1 cellular context compared by ENCODE assay signal in the genomic region with DNA sequence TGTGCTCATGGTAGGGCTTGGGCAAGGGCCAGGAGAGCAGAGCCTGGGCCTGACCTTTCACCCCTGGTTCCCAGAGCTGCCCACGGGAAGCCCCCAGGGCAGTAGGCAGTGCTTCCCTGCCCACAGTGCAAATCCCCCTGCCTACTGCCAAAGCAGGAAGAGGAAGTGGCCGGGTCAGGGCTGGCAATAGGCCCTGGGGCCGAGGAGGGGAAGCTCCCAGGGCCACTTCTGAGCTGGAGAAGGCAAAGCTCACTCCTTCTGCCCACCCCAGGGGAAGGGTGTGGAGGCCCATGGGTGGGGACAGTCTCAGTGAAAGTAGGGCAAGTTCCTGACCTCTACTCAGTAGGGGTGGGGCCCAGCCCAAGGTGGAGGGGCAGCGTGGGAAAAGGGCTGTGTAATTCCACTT.
A peak's percentile ranks its signal among the peaks of the same experiment; 100 is the strongest.
TF ChIP-seq lines count a peak whose summit lies in the region.

No MANE protein-coding gene starts in this region.

TF ChIP-seq in K562, 482 proteins besides CTCF, POLR2A, EP300 and RAD21:
- TF ChIP-seq ZNF197 (CRISPR knock-in tag; IDR thresholded peaks at IDR 0.05; ENCODE audit: low read depth) (no peak), NR2C1 (IDR thresholded peaks at IDR 0.05) (no peak), NR2C1 (tag; IDR thresholded peaks at IDR 0.05) (0 out of 2 replicates have a peak, but pooled peaks have one; percentile 19), SPI1 (IDR thresholded peaks at IDR 0.05; ENCODE audit: borderline replicate concordance, low read depth, low read length) (peak; percentile 81), RFX5 (IDR thresholded peaks at IDR 0.05; ENCODE audit: low read depth, low read length) (no peak)
- TF ChIP-seq, protein P1, sequence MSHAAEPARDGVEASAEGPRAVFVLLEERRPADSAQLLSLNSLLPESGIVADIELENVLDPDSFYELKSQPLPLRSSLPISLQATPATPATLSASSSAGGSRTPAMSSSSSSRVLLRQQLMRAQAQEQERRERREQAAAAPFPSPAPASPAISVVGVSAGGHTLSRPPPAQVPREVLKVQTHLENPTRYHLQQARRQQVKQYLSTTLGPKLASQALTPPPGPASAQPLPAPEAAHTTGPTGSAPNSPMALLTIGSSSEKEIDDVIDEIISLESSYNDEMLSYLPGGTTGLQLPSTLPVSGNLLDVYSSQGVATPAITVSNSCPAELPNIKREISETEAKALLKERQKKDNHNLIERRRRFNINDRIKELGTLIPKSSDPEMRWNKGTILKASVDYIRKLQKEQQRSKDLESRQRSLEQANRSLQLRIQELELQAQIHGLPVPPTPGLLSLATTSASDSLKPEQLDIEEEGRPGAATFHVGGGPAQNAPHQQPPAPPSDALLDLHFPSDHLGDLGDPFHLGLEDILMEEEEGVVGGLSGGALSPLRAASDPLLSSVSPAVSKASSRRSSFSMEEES (CRISPR knock-in tag; IDR thresholded peaks at IDR 0.05): no peak
